Comparison of ENCODE assay signal across 35 cellular contexts in genomic region chr4:145976680-145977079, GRCh38.
"Had no signal": no experiment of that assay in that cellular context is flagged by ENCODE, and none has a peak within 500 bp of the region (broad histone marks: within the 10 kb centered on the region; RNA-seq: fewer than 3 reads in every experiment).

No MANE protein-coding gene starts in this region.

- H3K36me3 ChIP-seq: MG63 had no signal

- H3K27me3 ChIP-seq: MG63 had no signal

- H3K4me2 ChIP-seq: KMS-11 had no signal

- H3K9ac ChIP-seq: KMS-11 had no signal

- H3K9me3 ChIP-seq: MG63 had no signal

- H3K4me3 ChIP-seq: MG63 had no signal

- DNase-seq: Karpas-422, Kasumi-1, MG63, MM.1S, MV-4-11, NCI-H1048, NCI-H1092, NCI-H1092 treated with DMSO at 0.1 percent for 48 hours, NCI-H1105, NCI-H1105 treated with DMSO at 0.1 percent for 48 hours, NCI-H1417, NCI-H1417 treated with DMSO at 0.1 percent for 48 hours, NCI-H1436, NCI-H1436 treated with DMSO at 0.1 percent for 48 hours, NCI-H146, NCI-H1694, NCI-H1694 treated with DMSO at 0.1 percent for 48 hours, NCI-H187, NCI-H187 treated with DMSO at 0.1 percent for 48 hours, NCI-H1930, NCI-H2029, NCI-H2029 treated with DMSO at 0.1 percent for 48 hours, NCI-H2081, NCI-H2081 treated with DMSO at 0.1 percent for 48 hours, NCI-H2107, NCI-H2171, NCI-H2171 treated with DMSO at 0.1 percent for 48 hours, NCI-H2227 treated with DMSO at 0.1 percent for 48 hours, NCI-H226, NCI-H345, NCI-H446, NCI-H446 treated with DMSO at 0.1 percent for 48 hours, NCI-H510A, NCI-H510A treated with DMSO at 0.1 percent for 48 hours had no signal

- H3K27ac ChIP-seq: KMS-11 had no signal
